ENCODE assay signal across 14 cellular contexts in genomic region chr13:20882206-20882605, GRCh38. TPM values are rescaled to one million over a fixed set of nuclear protein-coding genes. Genes with fewer than 3 reads are reported as not detected.
DNase-seq lines count a peak whose midpoint lies in the region; ATAC-seq lines count a peak whose summit lies in the region.
"Had no signal": no experiment of that assay in that cellular context is flagged by ENCODE, and none has a peak within 500 bp of the region (broad histone marks: within the 10 kb centered on the region; RNA-seq: fewer than 3 reads in every experiment).

No MANE protein-coding gene starts in this region.

- no peak overlapping the region for H4K91ac ChIP-seq in trophoblast cell (ENCODE audit: low read depth, low read length)

- H3K27ac Mint-ChIP-seq in stimulated activated effector memory CD8-positive, alpha-beta T cell treated with anti-CD3 and anti-CD28 coated beads, Interleukin-12 subunit alpha, Interleukin-12 subunit beta, amount 100 ng/mL, for 72 hours: no peak overlapping the region
- H3K27ac Mint-ChIP-seq: effector memory CD8-positive, alpha-beta T cell had no signal

- H2BK120ac ChIP-seq in trophoblast cell (ENCODE audit: insufficient read depth, low read length, poor library complexity): no peak overlapping the region

- no peak overlapping the region for H3K14ac ChIP-seq in trophoblast cell (ENCODE audit: low read length)

- no peak overlapping the region for H4K12ac ChIP-seq in trophoblast cell (ENCODE audit: low read depth, low read length)

- H3K4ac ChIP-seq in trophoblast cell (ENCODE audit: low read depth, low read length): peak overlapping the region; percentile 4

- peaks cover 39% of the 10 kb centered on the region for H3K4me1 Mint-ChIP-seq in stimulated activated effector memory CD8-positive, alpha-beta T cell treated with anti-CD3 and anti-CD28 coated beads, Interleukin-12 subunit alpha, Interleukin-12 subunit beta, amount 100 ng/mL, for 72 hours

- no peak overlapping the region for H3K23ac ChIP-seq in trophoblast cell (ENCODE audit: low read length)

- no peak overlapping the region for H3K4me3 Mint-ChIP-seq in stimulated activated effector memory CD8-positive, alpha-beta T cell treated with anti-CD3 and anti-CD28 coated beads, Interleukin-12 subunit alpha, Interleukin-12 subunit beta, amount 100 ng/mL, for 72 hours
- H3K4me3 Mint-ChIP-seq: CD4-positive, CD25-positive, alpha-beta regulatory T cell; effector memory CD8-positive, alpha-beta T cell had no signal

- H3K79me2 ChIP-seq in trophoblast cell (ENCODE audit: control insufficient read depth, insufficient read depth, low read length, poor library complexity): peaks cover 4% of the 10 kb centered on the region

- peaks cover 1% of the 10 kb centered on the region for H3K9me3 Mint-ChIP-seq in stimulated activated effector memory CD8-positive, alpha-beta T cell treated with anti-CD3 and anti-CD28 coated beads, Interleukin-12 subunit alpha, Interleukin-12 subunit beta, amount 100 ng/mL, for 72 hours
- H3K9me3 Mint-ChIP-seq: effector memory CD8-positive, alpha-beta T cell had no signal

- H2AK5ac ChIP-seq in trophoblast cell (ENCODE audit: low read length): no peak overlapping the region

- H3K9me3 ChIP-seq in trophoblast cell (ENCODE audit: insufficient read depth, low read depth, low read length): no peaks in the 10 kb centered on the region

- no peak overlapping the region for H4K8ac ChIP-seq in trophoblast cell (ENCODE audit: low read depth, low read length)

- no peak overlapping the region for H3K9ac ChIP-seq in trophoblast cell (ENCODE audit: low read length)

- no peak overlapping the region for H3K27ac ChIP-seq in trophoblast cell (ENCODE audit: low read depth, low read length)

- no peak overlapping the region for H3K4me3 ChIP-seq in trophoblast cell (ENCODE audit: low read depth, low read length)
- H3K4me3 ChIP-seq: lung, smooth muscle cell had no signal

- H2BK5ac ChIP-seq in trophoblast cell (ENCODE audit: low read depth, low read length, poor library complexity): no peak overlapping the region

- H2BK12ac ChIP-seq in trophoblast cell (ENCODE audit: low read length): no peak overlapping the region

- H2AFZ ChIP-seq in trophoblast cell (ENCODE audit: insufficient read depth, low read length, poor library complexity): no peak overlapping the region

- H3K4me2 ChIP-seq in trophoblast cell (ENCODE audit: low read length): no peak overlapping the region
- H3K4me2 ChIP-seq: smooth muscle cell had no signal

- peaks cover 4 to 6% of the 10 kb centered on the region in 2 experiments for H3K4me1 ChIP-seq in trophoblast cell (ENCODE audit: control insufficient read depth in 1 of 2, insufficient read depth in 2 of 2, low read length in 2 of 2)

- H3K36me3 ChIP-seq in trophoblast cell (ENCODE audit: control insufficient read depth in 1 of 2, insufficient read depth in 2 of 2, low read length in 2 of 2): no peaks in the 10 kb centered on the region

- H3K36me3 Mint-ChIP-seq in stimulated activated effector memory CD8-positive, alpha-beta T cell treated with anti-CD3 and anti-CD28 coated beads, Interleukin-12 subunit alpha, Interleukin-12 subunit beta, amount 100 ng/mL, for 72 hours: peaks cover 6% of the 10 kb centered on the region

- ATAC-seq in stimulated activated effector memory CD8-positive, alpha-beta T cell treated with anti-CD3 and anti-CD28 coated beads, Interleukin-12 subunit alpha, Interleukin-12 subunit beta, amount 100 ng/mL, for 72 hours: no peak
- no peak for ATAC-seq in GM19467 (IDR thresholded peaks at IDR 0.05; ENCODE audit: unreplicated experiment)
- no peak for ATAC-seq in GM18861 (IDR thresholded peaks at IDR 0.05; ENCODE audit: unreplicated experiment)
- ATAC-seq: effector memory CD8-positive, alpha-beta T cell had no signal

- no peak overlapping the region for H3K18ac ChIP-seq in trophoblast cell (ENCODE audit: low read length)

- DNase-seq in HCEC 1CT: peak; percentile 43
- DNase-seq in NCI-H82 (lab: John Stamatoyannopoulos, UW): peak; percentile 98
- DNase-seq in fibroblast of gingiva (ENCODE audit: low read depth): peak; percentile 26
- no peak for DNase-seq in trophoblast cell
- DNase-seq in stimulated activated effector memory CD8-positive, alpha-beta T cell treated with anti-CD3 and anti-CD28 coated beads, Interleukin-12 subunit alpha, Interleukin-12 subunit beta, amount 100 ng/mL, for 72 hours (ENCODE audit: low spot score in 2 of 2): no peak
- DNase-seq in germinal center (ENCODE audit: low spot score): no peak
- DNase-seq: CD4-positive, CD25-positive, alpha-beta regulatory T cell; effector memory CD8-positive, alpha-beta T cell; NCI-H1417 treated with DMSO at 0.1 percent for 48 hours; NCI-H526 treated with DMSO at 0.1 percent for 48 hours had no signal

- no peaks in the 10 kb centered on the region for H3K79me1 ChIP-seq in trophoblast cell (ENCODE audit: low read length)

- no CpG with 5 or more reads among the region's 3 CpGs for WGBS in trophoblast cell (ENCODE audit: extremely low coverage, insufficient coverage, insufficient read length)

- H3K27me3 ChIP-seq in trophoblast cell (ENCODE audit: insufficient read depth, low read length): no peaks in the 10 kb centered on the region

RNA-seq across cellular contexts. Expression of gene XPO4, which starts 20.3 kb away (rescaled TPM):
- polyA plus RNA-seq in trophoblast cell (2013): 10.7 TPM in 2 replicates

Comparison
In these comparisons a context has a peak if more than half of its experiments do, and no peak if none do; other contexts are left out.
1. DNase-seq: peak in HCEC 1CT (single experiment), NCI-H82 (single experiment) and fibroblast of gingiva (single experiment); none in trophoblast cell (0 of 2), stimulated activated effector memory CD8-positive, alpha-beta T cell treated with anti-CD3 and anti-CD28 coated beads, Interleukin-12 subunit alpha, Interleukin-12 subunit beta, amount 100 ng/mL, for 72 hours (0 of 2) and germinal center (single experiment).